Comparison of ENCODE assay signal across 17 cellular contexts in the genomic region with DNA sequence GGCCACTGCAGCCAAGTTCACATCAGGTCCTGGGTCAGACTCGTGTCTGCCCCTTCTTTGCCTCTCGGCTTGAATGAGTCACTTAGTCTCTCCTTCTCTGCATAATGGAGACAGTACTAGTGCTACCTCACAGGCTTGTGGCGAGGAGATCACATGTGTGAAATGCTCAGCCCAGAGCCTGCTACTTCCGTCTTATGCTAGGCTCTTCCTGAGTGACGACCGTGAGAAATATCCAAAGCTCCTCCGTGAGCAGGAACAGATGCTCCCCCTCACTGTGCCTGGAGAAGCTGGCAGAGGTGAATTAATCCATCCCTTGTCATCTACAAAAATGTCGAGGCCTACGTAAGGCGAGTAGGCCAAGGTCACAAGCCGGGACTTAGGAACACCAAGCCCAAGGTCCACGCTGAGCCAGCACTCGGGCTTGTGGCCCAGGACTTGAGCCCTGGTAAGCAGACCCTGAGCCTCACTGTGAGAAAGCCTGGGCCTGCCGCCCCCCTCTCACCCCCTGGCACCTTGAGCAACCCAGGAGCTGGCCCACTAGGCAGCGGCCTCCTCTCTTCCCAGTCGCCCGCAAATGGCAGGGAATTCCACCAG. TPM values are rescaled to one million over a fixed set of nuclear protein-coding genes. Genes with fewer than 3 reads are reported as not detected.
A peak's percentile ranks its signal among the peaks of the same experiment; 100 is the strongest.
DNase-seq lines count a peak whose midpoint lies in the region; TF ChIP-seq lines count a peak whose summit lies in the region.
"Had no signal": no experiment of that assay in that cellular context is flagged by ENCODE, and none has a peak within 500 bp of the region (broad histone marks: within the 10 kb centered on the region; RNA-seq: fewer than 3 reads in every experiment).

No MANE protein-coding gene starts in this region.

- H3K27ac Mint-ChIP-seq in brain, result peak overlapping the region in 3 of 5 experiments; percentile 36 to 64 (median 53)
- peak overlapping the region; percentile 27 for H3K27ac Mint-ChIP-seq in neural crest cell (ENCODE audit: unreplicated experiment)
- H3K27ac Mint-ChIP-seq: CD4-positive, alpha-beta T cell; T-helper 1 cell treated with Interleukin-12 subunit alpha and Interleukin-12 subunit beta and Interleukin-4 antibody, amounts not matched to agents 30 μg/mL and 1 μg/mL, for 36 hours had no signal

- DNase-seq in G401 (ENCODE audit: low spot score) (peak; percentile 62), MV-4-11 (lab: John Stamatoyannopoulos, UW) (peak; percentile 82), neural crest cell (ENCODE audit: low read depth, low spot score) (no peak), GM10266 (ENCODE audit: extremely low spot score) (no peak)
- DNase-seq in activated naive CD4-positive, alpha-beta T cell treated with anti-CD3 and anti-CD28 coated beads, Interleukin-2, amount 50 U/mL, for 16 hours, result no peak
- DNase-seq in stimulated activated CD4-positive, alpha-beta T cell treated with anti-CD3 and anti-CD28 coated beads, Interleukin-2, amount 100 ng/mL, for 24 hours, result no peak
- DNase-seq: activated CD4-positive, alpha-beta T cell treated with anti-CD3 and anti-CD28 coated beads, Interleukin-2, amount 50 U/mL, for 4 hours; activated naive CD4-positive, alpha-beta T cell treated with Interleukin-2 at 50 U/mL for 16 hours; CD4-positive, alpha-beta T cell; colonic mucosa; PC-3; stimulated activated CD4-positive, alpha-beta T cell treated with anti-CD3 and anti-CD28 coated beads, Interleukin-4, amount 100 ng/mL, for 1 hour; stomach had no signal

- H3K36me3 Mint-ChIP-seq in brain (no peaks in the 10 kb centered on the region), neural crest cell (ENCODE audit: low read depth) (no peaks in the 10 kb centered on the region)

- no peak overlapping the region for H3K4me3 Mint-ChIP-seq in brain
- H3K4me3 Mint-ChIP-seq in neural crest cell, result no peak overlapping the region
- H3K4me3 Mint-ChIP-seq: CD4-positive, alpha-beta T cell; T-helper 1 cell treated with Interleukin-12 subunit alpha and Interleukin-12 subunit beta and Interleukin-4 antibody, amounts not matched to agents 30 μg/mL and 1 μg/mL, for 36 hours had no signal

- peaks cover 0 to 5% (median 0%) of the 10 kb centered on the region in 5 experiments for H3K9me3 Mint-ChIP-seq in brain
- H3K9me3 Mint-ChIP-seq in neural crest cell, result no peaks in the 10 kb centered on the region
- H3K9me3 Mint-ChIP-seq: CD4-positive, alpha-beta T cell; T-helper 1 cell treated with Interleukin-12 subunit alpha and Interleukin-12 subunit beta and Interleukin-4 antibody, amounts not matched to agents 30 μg/mL and 1 μg/mL, for 36 hours had no signal

- H3K4me1 Mint-ChIP-seq in brain (peaks cover 10% of the 10 kb centered on the region), neural crest cell (peaks cover 5% of the 10 kb centered on the region)

- in situ Hi-C loops in G401 (cut with HindIII; ENCODE audit: low sequenced_read_pairs), result no loop called here

- TF ChIP-seq CTCF in brain (conservative IDR thresholded peaks at IDR 0.05), result no peak
- TF ChIP-seq CTCF in neural crest cell (conservative IDR thresholded peaks at IDR 0.05), result no peak
- TF ChIP-seq CTCF in GM10266 (IDR thresholded peaks at IDR 0.05; ENCODE audit: control insufficient read depth, insufficient read depth, low read depth, missing control alignments), result no peak

- peaks cover 31% of the 10 kb centered on the region for H3K27me3 Mint-ChIP-seq in brain
- H3K27me3 Mint-ChIP-seq in neural crest cell (ENCODE audit: low read depth), result peaks cover 41% of the 10 kb centered on the region

RNA-seq across cellular contexts. Expression of a gene that starts 17.9 kb away (rescaled TPM):
- 1.8 TPM in 1 of 2 replicates, not detected in the other for total RNA-seq in G401 (2014; rRNA removed; shearing (Covaris generic))
- 8.8 TPM for polyA plus RNA-seq in brain (ENCODE audit: insufficient read depth, low read depth, low replicate concordance)
- total RNA-seq in neural crest cell, result 0.28 and 0.93 TPM in 2 replicates
- total RNA-seq: fibroblast of lung, pulmonary artery endothelial cell had no signal

RNA-seq across cellular contexts. Expression of a gene that starts 26.1 kb away (rescaled TPM):
- 8.4 and 14.9 TPM in 2 replicates for total RNA-seq in G401 (2014; rRNA removed; shearing (Covaris generic))
- polyA plus RNA-seq in brain (ENCODE audit: insufficient read depth, low read depth, low replicate concordance), result not detected
- total RNA-seq in neural crest cell, result not detected in 2 replicates
- total RNA-seq: CD4-positive, alpha-beta T cell; colonic mucosa; fibroblast of lung had no signal
- polyA plus RNA-seq: fibroblast of lung, stomach had no signal

RNA-seq across cellular contexts. Expression of a gene that starts 51.0 kb away (rescaled TPM):
- 99.6 and 145 TPM in 2 replicates for total RNA-seq in G401 (2014; rRNA removed; shearing (Covaris generic))
- 3.9 TPM for polyA plus RNA-seq in brain (ENCODE audit: insufficient read depth, low read depth, low replicate concordance)
- total RNA-seq in neural crest cell, result 8.7 and 8.8 TPM in 2 replicates

Comparison
In these comparisons a context has a peak if more than half of its experiments do, and no peak if none do; other contexts are left out.
1. DNase-seq: peak in G401 (single experiment) and MV-4-11 (single experiment); none in neural crest cell (single experiment), GM10266 (single experiment), activated naive CD4-positive, alpha-beta T cell treated with anti-CD3 and anti-CD28 coated beads, Interleukin-2, amount 50 U/mL, for 16 hours (single experiment) and stimulated activated CD4-positive, alpha-beta T cell treated with anti-CD3 and anti-CD28 coated beads, Interleukin-2, amount 100 ng/mL, for 24 hours (0 of 2).
2. RNA of a gene that starts 51.0 kb away (total RNA-seq): 99.6 to 145 TPM in G401; 8.7 to 8.8 TPM in neural crest cell; every median in the first group is over 10 times any median in the second.